8 cellular contexts compared by ENCODE assay signal in genomic region chr4:139301143-139301820, GRCh38. TPM values are rescaled to one million over a fixed set of nuclear protein-coding genes. Genes with fewer than 3 reads are reported as not detected.
DNase-seq lines count a peak whose midpoint lies in the region; ATAC-seq, FAIRE-seq and TF ChIP-seq lines count a peak whose summit lies in the region.

Gene NAA15, plus strand, starts transcription at chr4:139301505. Its CDS starts 273 bp downstream, at chr4:139301778.

- no peak for TF ChIP-seq EP300 in esophagus muscularis mucosa (IDR thresholded peaks at IDR 0.05)

- H3K27ac ChIP-seq in KOPT-K1 (ENCODE audit: low read depth, low read length, poor library complexity, severe bottlenecking), result peak within 1 kb of the TSS; percentile 86
- H3K27ac ChIP-seq in esophagus muscularis mucosa (replicated peaks in 1 of 4), result peak within 1 kb of the TSS; percentile 88 to 97 (median 93)

- H3K36me3 ChIP-seq in KOPT-K1 (ENCODE audit: insufficient read depth, low read length), result peaks cover 30% of the 10 kb centered on the region
- H3K36me3 ChIP-seq in esophagus muscularis mucosa, result peaks cover 0 to 8% (median 3%) of the 10 kb centered on the region in 4 donors

- under 1% methylated on average over 59 of the region's 59 CpGs for WGBS in esophagus muscularis mucosa

- ATAC-seq in GM21786 (IDR thresholded peaks at IDR 0.05; ENCODE audit: unreplicated experiment), result peak; percentile 79
- ATAC-seq in activated T-cell treated with anti-CD3 and anti-CD28 coated beads, Interleukin-2, amount 50 U/mL, for 72 hours (replicated peaks in 1 of 2), result peak; percentile 87 to 90

- no peaks in the 10 kb centered on the region for H3K27me3 Mint-ChIP-seq in activated T-cell treated with anti-CD3 and anti-CD28 coated beads, Interleukin-2, amount 50 U/mL, for 72 hours (ENCODE audit: low read depth)

- peak; percentile 95 for DNase-seq in DMS79 (lab: John Stamatoyannopoulos, UW)
- peak; percentile 91 for DNase-seq in RCC 7860 (ENCODE audit: low spot score)
- DNase-seq in activated T-cell treated with anti-CD3 and anti-CD28 coated beads, Interleukin-2, amount 50 U/mL, for 72 hours, result peak; percentile 97 to 99
- DNase-seq in esophagus muscularis mucosa (ENCODE audit: extremely low spot score), result peak; percentile 99
- DNase-seq in myocyte (ENCODE audit: low read depth), result peak; percentile 99
- DNase-seq in stimulated activated CD8-positive, alpha-beta memory T cell treated with anti-CD3 and anti-CD28 coated beads, Interleukin-7, amount 100 ng/mL, for 48 hours (ENCODE audit: extremely low read depth in 1 of 2, low read depth in 1 of 2), result peak; percentile 93 to 98

- intact Hi-C loops in esophagus muscularis mucosa (cut with DNase I), result loop anchor here (5.0 kb wide), 1 partner anchor 284 kb away; the partner anchor contains the start of gene NOCT

- peaks cover 8 to 19% of the 10 kb centered on the region in 2 donors for H3K36me3 Mint-ChIP-seq in activated T-cell treated with anti-CD3 and anti-CD28 coated beads, Interleukin-2, amount 50 U/mL, for 72 hours (ENCODE audit: insufficient read depth in 2 of 2)

- peaks cover 80% of the 10 kb centered on the region for H3K4me1 Mint-ChIP-seq in activated T-cell treated with anti-CD3 and anti-CD28 coated beads, Interleukin-2, amount 50 U/mL, for 72 hours (ENCODE audit: low read depth)

- FAIRE-seq in RCC 7860 (lab: Jason Lieb, UNC), result peak; percentile 83

- H3K27me3 ChIP-seq in esophagus muscularis mucosa, result no peaks in the 10 kb centered on the region

- TF ChIP-seq POLR2A in esophagus muscularis mucosa (IDR thresholded peaks at IDR 0.05; ENCODE audit: low read depth), result peak; percentile 58

- H3K9me3 ChIP-seq in KOPT-K1 (ENCODE audit: insufficient read depth, low read length, poor library complexity, severe bottlenecking) (peaks cover 7% of the 10 kb centered on the region), esophagus muscularis mucosa (no peaks in the 10 kb centered on the region)

- peak within 1 kb of the TSS; percentile 82 to 99 (median 92) for H3K4me3 ChIP-seq in esophagus muscularis mucosa

- H3K4me1 ChIP-seq in esophagus muscularis mucosa, result peaks cover 15 to 67% (median 53%) of the 10 kb centered on the region in 4 donors

- no peak for TF ChIP-seq CTCF in esophagus muscularis mucosa (IDR thresholded peaks at IDR 0.05)

- no peaks in the 10 kb centered on the region for H3K9me3 Mint-ChIP-seq in activated T-cell treated with anti-CD3 and anti-CD28 coated beads, Interleukin-2, amount 50 U/mL, for 72 hours

- H3K27ac Mint-ChIP-seq in activated T-cell treated with anti-CD3 and anti-CD28 coated beads, Interleukin-2, amount 50 U/mL, for 72 hours, result peak within 1 kb of the TSS; percentile 99

- peak within 1 kb of the TSS; percentile 88 to 94 for H3K4me3 Mint-ChIP-seq in activated T-cell treated with anti-CD3 and anti-CD28 coated beads, Interleukin-2, amount 50 U/mL, for 72 hours

RNA-seq across cellular contexts. Expression of gene NAA15, which starts in this region (rescaled TPM):
- 10 to 100 TPM; 56.0 to 71.9 TPM for total RNA-seq in activated T-cell treated with anti-CD3 and anti-CD28 coated beads, Interleukin-2, amount 50 U/mL, for 72 hours
- total RNA-seq in esophagus muscularis mucosa (10 to 100 TPM; 21.0 to 32.1 (median 25.3) TPM), myocyte (37.8 and 43.1 TPM in 2 replicates)
- 9.8 TPM for polyA plus RNA-seq in myocyte (2012)

Comparison
In these comparisons a context has a peak if more than half of its experiments do, and no peak if none do; other contexts are left out.
1. Peak in every context shown above with its lines: DNase-seq, ATAC-seq, H3K4me3 ChIP-seq and H3K27ac ChIP-seq.